24 cellular contexts compared by ENCODE assay signal in genomic region chr7:118629898-118630469, GRCh38.
"Had no signal": no experiment of that assay in that cellular context is flagged by ENCODE, and none has a peak within 500 bp of the region (broad histone marks: within the 10 kb centered on the region; RNA-seq: fewer than 3 reads in every experiment).

No MANE protein-coding gene starts in this region.

- H3K27ac ChIP-seq: cardiac muscle cell, SK-N-MC had no signal

- H3K4me3 ChIP-seq: cardiac muscle cell, SK-N-MC had no signal

- DNase-seq: activated CD4-positive, alpha-beta memory T cell treated with anti-CD3 and anti-CD28 coated beads for 36 hours; activated CD4-positive, alpha-beta T cell treated with anti-CD3 and anti-CD28 coated beads, Interleukin-2, amount 10 ng/mL, durations not matched to agents 7 days and 5 days; activated CD4-positive, CD25-positive, alpha-beta regulatory T cell; activated gamma-delta T cell; activated naive CD4-positive, alpha-beta T cell treated with anti-CD3 and anti-CD28 coated beads for 36 hours; activated T-cell treated with anti-CD3 and anti-CD28 coated beads for 4 hours; activated T-cell treated with anti-CD3 and anti-CD28 coated beads, Interleukin-2, amount 50 U/mL, for 48 hours; amygdala; NCI-H1092; NCI-H1417; NCI-H1930; NCI-H226; NCI-H526; NCI-H82; OCI-M1; RPMI8226; T-cell; T-helper 2 cell; T1000 had no signal

- ATAC-seq: activated T-helper 17 cell treated with anti-CD3 and anti-CD28 coated beads, Interleukin-2, amount 50 U/mL, for 72 hours; Panc1; Right ventricle myocardium inferior; T-cell had no signal

- H3K27me3 ChIP-seq: cardiac muscle cell had no signal

- H3K36me3 ChIP-seq: cardiac muscle cell had no signal
